Comparison of ENCODE assay signal across 8 cellular contexts in genomic region chr3:9396632-9397330, GRCh38. TPM values are rescaled to one million over a fixed set of nuclear protein-coding genes. Genes with fewer than 3 reads are reported as not detected.
DNase-seq lines count a peak whose midpoint lies in the region; ATAC-seq and TF ChIP-seq lines count a peak whose summit lies in the region.

No MANE protein-coding gene starts in this region.

- H3K4me1 Mint-ChIP-seq in central memory CD8-positive, alpha-beta T cell, result peaks cover 70% of the 10 kb centered on the region

- H3K9me3 Mint-ChIP-seq in central memory CD8-positive, alpha-beta T cell, result no peaks in the 10 kb centered on the region

- H3K4me1 ChIP-seq in spleen, result peaks cover 60 to 81% (median 77%) of the 10 kb centered on the region in 6 donors

- no peaks in the 10 kb centered on the region for H3K9me3 ChIP-seq in spleen

- H3K27ac Mint-ChIP-seq in central memory CD8-positive, alpha-beta T cell (ENCODE audit: low read depth), result peak overlapping the region; percentile 97

- TF ChIP-seq CTCF in AG09309 (IDR thresholded peaks at IDR 0.05; ENCODE audit: control insufficient read depth, insufficient read depth, low read depth, low read length, missing control alignments) (no peak), spleen (IDR thresholded peaks at IDR 0.05 in 8 of 11, conservative IDR thresholded peaks at IDR 0.05 in 3 of 11) (peak in 4 of 11 experiments; percentile 4 to 33 (median 17))

- H3K4me3 ChIP-seq in AG09309 (ENCODE audit: control insufficient read depth, low read depth, low read length), result peak overlapping the region; percentile 78
- H3K4me3 ChIP-seq in spleen, result peak overlapping the region; percentile 56 to 81 (median 70)

- DNase-seq in AG09309 (ENCODE audit: low read depth) (peak; percentile 100), NCI-H345 treated with DMSO at 0.1 percent for 48 hours (lab: John Stamatoyannopoulos, UW; ENCODE audit: unreplicated experiment) (peak; percentile 87), iris pigment epithelial cell (ENCODE audit: low read depth) (peak; percentile 100), spleen (peak; percentile 100)
- DNase-seq in activated CD4-positive, CD25-positive, alpha-beta regulatory T cell treated with anti-CD3 and anti-CD28 coated beads, Interleukin-2, amount 50 U/mL, for 16 hours (ENCODE audit: low read depth, low spot score), result peak; percentile 98
- DNase-seq in central memory CD8-positive, alpha-beta T cell (ENCODE audit: low spot score in 2 of 2), result peak; percentile 100

- H3K36me3 Mint-ChIP-seq in central memory CD8-positive, alpha-beta T cell (ENCODE audit: insufficient read depth), result peaks cover 50% of the 10 kb centered on the region

- H3K27me3 Mint-ChIP-seq in central memory CD8-positive, alpha-beta T cell, result no peaks in the 10 kb centered on the region

- H3K27ac ChIP-seq in spleen, result peak overlapping the region; percentile 96 to 99 (median 99)

- H3K27me3 ChIP-seq in spleen (replicated peaks in 1 of 7), result no peaks in the 10 kb centered on the region

- peaks cover 0 to 35% (median 13%) of the 10 kb centered on the region in 6 donors for H3K36me3 ChIP-seq in spleen

- peak in 1 of 3 donors; percentile 37 for TF ChIP-seq POLR2A in spleen (IDR thresholded peaks at IDR 0.05)

- 0 to 1% (median 1%) methylated on average over 26 to 71 of the region's 71 CpGs for WGBS in spleen, 5 donors

- ATAC-seq in GM19035 (IDR thresholded peaks at IDR 0.05; ENCODE audit: unreplicated experiment), result peak; percentile 71
- ATAC-seq in HG03342 (IDR thresholded peaks at IDR 0.05; ENCODE audit: unreplicated experiment), result peak; percentile 62
- peak; percentile 72 for ATAC-seq in central memory CD8-positive, alpha-beta T cell (replicated peaks; ENCODE audit: extremely low read depth, poor library complexity, severe bottlenecking)

- intact Hi-C loops in spleen (cut with DNase I; ENCODE audit: low total_unique reads), result no loop called here

- H3K4me3 Mint-ChIP-seq in central memory CD8-positive, alpha-beta T cell, result peak overlapping the region; percentile 88

RNA-seq across cellular contexts. Expression of gene SETD5, which starts 0.6 kb away (rescaled TPM):
- total RNA-seq in spleen, result 100 to 1,000 TPM in 6 of 7 donors, 10 to 100 TPM in 1; 86.2 to 159 (median 126) TPM
- polyA plus RNA-seq in spleen, result 10 to 100 TPM in 2 of 3 donors, 1 to 10 TPM in 1; 9.7 to 21.9 (median 12.1) TPM

RNA-seq across cellular contexts. Expression of gene THUMPD3, which starts 33.9 kb away (rescaled TPM):
- total RNA-seq in spleen, result 10 to 100 TPM; 16.3 to 36.8 (median 26.4) TPM
- polyA plus RNA-seq in spleen, result 10 to 100 TPM; 18.9 to 21.7 (median 21.6) TPM

Comparison
In these comparisons a context has a peak if more than half of its experiments do, and no peak if none do; other contexts are left out.
1. Peak in every context shown above with its lines: DNase-seq, ATAC-seq, H3K4me3 ChIP-seq and H3K27ac ChIP-seq.